ENCODE assay signal across 13 cellular contexts in the genomic region with DNA sequence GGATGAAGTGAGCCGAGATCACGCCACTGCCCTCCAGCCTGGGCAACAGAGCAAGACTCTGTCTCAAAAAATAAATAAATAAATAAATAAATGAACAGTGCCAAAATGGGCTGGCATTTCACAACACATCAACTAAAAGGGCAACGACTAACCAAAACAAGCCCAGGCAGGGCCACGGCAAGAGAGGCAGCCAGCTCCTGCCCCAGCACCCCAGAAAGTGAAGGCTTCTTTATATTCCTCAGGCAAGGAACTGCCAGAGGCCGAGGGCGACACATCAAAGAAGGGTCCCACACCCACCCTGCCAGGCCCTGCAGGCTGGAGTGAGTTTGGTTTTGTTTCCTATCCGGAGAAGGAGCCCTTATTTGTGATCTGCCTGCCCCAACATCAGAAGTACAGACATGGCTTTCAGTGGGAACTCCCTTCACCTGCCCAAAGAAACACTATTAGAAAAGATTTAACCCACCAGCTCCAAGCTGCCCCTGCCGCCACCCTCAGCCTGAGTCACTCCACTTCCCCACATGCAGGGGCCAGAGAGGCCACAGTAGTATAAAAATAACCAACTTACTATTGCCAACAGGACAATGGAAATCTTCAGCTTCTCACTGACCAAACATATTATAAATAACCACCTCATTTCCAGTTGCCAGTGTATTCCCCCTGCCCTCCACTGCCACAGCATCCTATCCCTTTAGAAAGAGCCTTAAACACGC. TPM values are rescaled to one million over a fixed set of nuclear protein-coding genes. Genes with fewer than 3 reads are reported as not detected.
DNase-seq lines count a peak whose midpoint lies in the region; ATAC-seq and TF ChIP-seq lines count a peak whose summit lies in the region.
"Had no signal": no experiment of that assay in that cellular context is flagged by ENCODE, and none has a peak within 500 bp of the region (broad histone marks: within the 10 kb centered on the region; RNA-seq: fewer than 3 reads in every experiment).

No MANE protein-coding gene starts in this region.

- no peak overlapping the region for H3K4me3 Mint-ChIP-seq in osteocyte (ENCODE audit: unreplicated experiment)
- H3K4me3 Mint-ChIP-seq: dendritic cell treated with granulocyte-macrophage colony-stimulating factor and Interleukin-4, amounts not matched to agents 40 ng/mL and 50 ng/mL, for 4 days had no signal

- ATAC-seq in SK-N-SH treated with all-trans-retinoic acid at 6 μM for 48 hours: peak; percentile 31; the same call in 1 of the 3 replicates

- DNase-seq in GM13976 (ENCODE audit: low spot score) (peak; percentile 24), fibroblast of mammary gland (ENCODE audit: low read depth) (peak; percentile 41), osteocyte (ENCODE audit: extremely low spot score, unreplicated experiment) (no peak), NCI-H2171 treated with DMSO at 0.1 percent for 48 hours (lab: John Stamatoyannopoulos, UW) (no peak), NCI-H1092 (lab: John Stamatoyannopoulos, UW) (no peak), cerebellum (ENCODE audit: low spot score) (no peak)
- no peak for DNase-seq in activated effector memory CD4-positive, alpha-beta T cell treated with Interleukin-2 at 50 U/mL for 16 hours
- DNase-seq: HCEC 1CT; kidney; NCI-H2171; stimulated activated CD8-positive, alpha-beta memory T cell treated with anti-CD3 and anti-CD28 coated beads, Interleukin-4, amount 100 ng/mL, for 48 hours had no signal

- H3K27me3 Mint-ChIP-seq in osteocyte (ENCODE audit: unreplicated experiment): no peaks in the 10 kb centered on the region

- in situ Hi-C loops in GM13976 (cut with MboI; ENCODE audit: low sequenced_read_pairs, unreplicated experiment): no loop called here

- H3K4me3 ChIP-seq in fibroblast of mammary gland (ENCODE audit: control insufficient read depth, low read depth, low read length): no peak overlapping the region

- no peaks in the 10 kb centered on the region for H3K9me3 Mint-ChIP-seq in osteocyte (ENCODE audit: unreplicated experiment)
- H3K9me3 Mint-ChIP-seq: dendritic cell treated with granulocyte-macrophage colony-stimulating factor and Interleukin-4, amounts not matched to agents 40 ng/mL and 50 ng/mL, for 4 days had no signal

- H3K4me1 Mint-ChIP-seq in osteocyte (ENCODE audit: unreplicated experiment): peaks cover 18% of the 10 kb centered on the region

- peak overlapping the region; percentile 40 for H3K27ac Mint-ChIP-seq in osteocyte (ENCODE audit: unreplicated experiment)
- H3K27ac Mint-ChIP-seq: dendritic cell treated with granulocyte-macrophage colony-stimulating factor and Interleukin-4, amounts not matched to agents 40 ng/mL and 50 ng/mL, for 4 days had no signal

- peaks cover 3% of the 10 kb centered on the region for H3K36me3 Mint-ChIP-seq in osteocyte (ENCODE audit: unreplicated experiment)

- no peak for TF ChIP-seq CTCF in GM13976 (IDR thresholded peaks at IDR 0.05; ENCODE audit: borderline replicate concordance, control extremely low read depth, extremely low read depth, insufficient read depth, missing control alignments)
- no peak for TF ChIP-seq CTCF in fibroblast of mammary gland (conservative IDR thresholded peaks at IDR 0.05; ENCODE audit: control insufficient read depth, insufficient read depth, low read depth, low read length)
- no peak for TF ChIP-seq CTCF in osteocyte (IDR thresholded peaks at IDR 0.05)

TF ChIP-seq in SK-N-SH treated with all-trans-retinoic acid at 6 μM for 48 hours, 23 proteins besides CTCF, POLR2A, EP300 and RAD21 (continues in another document):
- TF ChIP-seq, protein P1, sequence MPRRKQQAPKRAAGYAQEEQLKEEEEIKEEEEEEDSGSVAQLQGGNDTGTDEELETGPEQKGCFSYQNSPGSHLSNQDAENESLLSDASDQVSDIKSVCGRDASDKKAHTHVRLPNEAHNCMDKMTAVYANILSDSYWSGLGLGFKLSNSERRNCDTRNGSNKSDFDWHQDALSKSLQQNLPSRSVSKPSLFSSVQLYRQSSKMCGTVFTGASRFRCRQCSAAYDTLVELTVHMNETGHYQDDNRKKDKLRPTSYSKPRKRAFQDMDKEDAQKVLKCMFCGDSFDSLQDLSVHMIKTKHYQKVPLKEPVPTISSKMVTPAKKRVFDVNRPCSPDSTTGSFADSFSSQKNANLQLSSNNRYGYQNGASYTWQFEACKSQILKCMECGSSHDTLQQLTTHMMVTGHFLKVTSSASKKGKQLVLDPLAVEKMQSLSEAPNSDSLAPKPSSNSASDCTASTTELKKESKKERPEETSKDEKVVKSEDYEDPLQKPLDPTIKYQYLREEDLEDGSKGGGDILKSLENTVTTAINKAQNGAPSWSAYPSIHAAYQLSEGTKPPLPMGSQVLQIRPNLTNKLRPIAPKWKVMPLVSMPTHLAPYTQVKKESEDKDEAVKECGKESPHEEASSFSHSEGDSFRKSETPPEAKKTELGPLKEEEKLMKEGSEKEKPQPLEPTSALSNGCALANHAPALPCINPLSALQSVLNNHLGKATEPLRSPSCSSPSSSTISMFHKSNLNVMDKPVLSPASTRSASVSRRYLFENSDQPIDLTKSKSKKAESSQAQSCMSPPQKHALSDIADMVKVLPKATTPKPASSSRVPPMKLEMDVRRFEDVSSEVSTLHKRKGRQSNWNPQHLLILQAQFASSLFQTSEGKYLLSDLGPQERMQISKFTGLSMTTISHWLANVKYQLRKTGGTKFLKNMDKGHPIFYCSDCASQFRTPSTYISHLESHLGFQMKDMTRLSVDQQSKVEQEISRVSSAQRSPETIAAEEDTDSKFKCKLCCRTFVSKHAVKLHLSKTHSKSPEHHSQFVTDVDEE (CRISPR knock-in tag; IDR thresholded peaks at IDR 0.05): no peak
- TF ChIP-seq TOX (CRISPR knock-in tag; IDR thresholded peaks at IDR 0.05; ENCODE audit: borderline replicate concordance) (no peak), ARNTL (CRISPR knock-in tag; IDR thresholded peaks at IDR 0.05; ENCODE audit: borderline replicate concordance, low read depth) (no peak), ZFP30 (CRISPR knock-in tag; IDR thresholded peaks at IDR 0.05) (no peak), OSR1 (CRISPR knock-in tag; IDR thresholded peaks at IDR 0.05) (no peak), RARB (CRISPR knock-in tag; IDR thresholded peaks at IDR 0.05) (no peak), GLIS3 (CRISPR knock-in tag; IDR thresholded peaks at IDR 0.05) (no peak), SNAI2 (CRISPR knock-in tag; IDR thresholded peaks at IDR 0.05) (no peak), ZFP3 (CRISPR knock-in tag; IDR thresholded peaks at IDR 0.05) (no peak), ZC3H10 (CRISPR knock-in tag; IDR thresholded peaks at IDR 0.05) (no peak), CSDC2 (CRISPR knock-in tag; IDR thresholded peaks at IDR 0.05) (no peak), ESRRG (CRISPR knock-in tag; IDR thresholded peaks at IDR 0.05) (no peak), TCF4 (CRISPR knock-in tag; IDR thresholded peaks at IDR 0.05; ENCODE audit: borderline replicate concordance) (no peak), ZNF8 (CRISPR knock-in tag; IDR thresholded peaks at IDR 0.05) (no peak), ZNF565 (CRISPR knock-in tag; conservative IDR thresholded peaks at IDR 0.05; ENCODE audit: low read depth) (no peak), ZNF70 (CRISPR knock-in tag; IDR thresholded peaks at IDR 0.05) (no peak)
- TF ChIP-seq, protein P2, sequence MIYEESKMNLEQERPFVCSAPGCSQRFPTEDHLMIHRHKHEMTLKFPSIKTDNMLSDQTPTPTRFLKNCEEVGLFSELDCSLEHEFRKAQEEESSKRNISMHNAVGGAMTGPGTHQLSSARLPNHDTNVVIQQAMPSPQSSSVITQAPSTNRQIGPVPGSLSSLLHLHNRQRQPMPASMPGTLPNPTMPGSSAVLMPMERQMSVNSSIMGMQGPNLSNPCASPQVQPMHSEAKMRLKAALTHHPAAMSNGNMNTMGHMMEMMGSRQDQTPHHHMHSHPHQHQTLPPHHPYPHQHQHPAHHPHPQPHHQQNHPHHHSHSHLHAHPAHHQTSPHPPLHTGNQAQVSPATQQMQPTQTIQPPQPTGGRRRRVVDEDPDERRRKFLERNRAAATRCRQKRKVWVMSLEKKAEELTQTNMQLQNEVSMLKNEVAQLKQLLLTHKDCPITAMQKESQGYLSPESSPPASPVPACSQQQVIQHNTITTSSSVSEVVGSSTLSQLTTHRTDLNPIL (CRISPR knock-in tag; IDR thresholded peaks at IDR 0.05; ENCODE audit: low read depth): no peak
- TF ChIP-seq, protein P3, sequence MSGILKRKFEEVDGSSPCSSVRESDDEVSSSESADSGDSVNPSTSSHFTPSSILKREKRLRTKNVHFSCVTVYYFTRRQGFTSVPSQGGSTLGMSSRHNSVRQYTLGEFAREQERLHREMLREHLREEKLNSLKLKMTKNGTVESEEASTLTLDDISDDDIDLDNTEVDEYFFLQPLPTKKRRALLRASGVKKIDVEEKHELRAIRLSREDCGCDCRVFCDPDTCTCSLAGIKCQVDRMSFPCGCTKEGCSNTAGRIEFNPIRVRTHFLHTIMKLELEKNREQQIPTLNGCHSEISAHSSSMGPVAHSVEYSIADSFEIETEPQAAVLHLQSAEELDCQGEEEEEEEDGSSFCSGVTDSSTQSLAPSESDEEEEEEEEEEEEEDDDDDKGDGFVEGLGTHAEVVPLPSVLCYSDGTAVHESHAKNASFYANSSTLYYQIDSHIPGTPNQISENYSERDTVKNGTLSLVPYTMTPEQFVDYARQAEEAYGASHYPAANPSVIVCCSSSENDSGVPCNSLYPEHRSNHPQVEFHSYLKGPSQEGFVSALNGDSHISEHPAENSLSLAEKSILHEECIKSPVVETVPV (CRISPR knock-in tag; IDR thresholded peaks at IDR 0.05): no peak
- TF ChIP-seq, protein P4, sequence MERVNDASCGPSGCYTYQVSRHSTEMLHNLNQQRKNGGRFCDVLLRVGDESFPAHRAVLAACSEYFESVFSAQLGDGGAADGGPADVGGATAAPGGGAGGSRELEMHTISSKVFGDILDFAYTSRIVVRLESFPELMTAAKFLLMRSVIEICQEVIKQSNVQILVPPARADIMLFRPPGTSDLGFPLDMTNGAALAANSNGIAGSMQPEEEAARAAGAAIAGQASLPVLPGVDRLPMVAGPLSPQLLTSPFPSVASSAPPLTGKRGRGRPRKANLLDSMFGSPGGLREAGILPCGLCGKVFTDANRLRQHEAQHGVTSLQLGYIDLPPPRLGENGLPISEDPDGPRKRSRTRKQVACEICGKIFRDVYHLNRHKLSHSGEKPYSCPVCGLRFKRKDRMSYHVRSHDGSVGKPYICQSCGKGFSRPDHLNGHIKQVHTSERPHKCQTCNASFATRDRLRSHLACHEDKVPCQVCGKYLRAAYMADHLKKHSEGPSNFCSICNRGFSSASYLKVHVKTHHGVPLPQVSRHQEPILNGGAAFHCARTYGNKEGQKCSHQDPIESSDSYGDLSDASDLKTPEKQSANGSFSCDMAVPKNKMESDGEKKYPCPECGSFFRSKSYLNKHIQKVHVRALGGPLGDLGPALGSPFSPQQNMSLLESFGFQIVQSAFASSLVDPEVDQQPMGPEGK (CRISPR knock-in tag; IDR thresholded peaks at IDR 0.05; ENCODE audit: borderline replicate concordance): no peak

RNA-seq across cellular contexts. Expression of a gene that starts 8.0 kb away (rescaled TPM):
- 34.7 and 40.5 TPM in 2 replicates for total RNA-seq in osteocyte
- 28.9 TPM for total RNA-seq in cerebellum

RNA-seq across cellular contexts. Expression of a gene that starts 16.6 kb away (rescaled TPM):
- total RNA-seq in osteocyte (141 and 145 TPM in 2 replicates), cerebellum (36.3 TPM)

RNA-seq across cellular contexts. Expression of a gene that starts 58.4 kb away (rescaled TPM):
- 5.0 and 8.3 TPM in 2 replicates for total RNA-seq in osteocyte
- 4.4 TPM for total RNA-seq in cerebellum

Comparison
In these comparisons a context has a peak if more than half of its experiments do, and no peak if none do; other contexts are left out.
1. DNase-seq: peak in GM13976 (single experiment) and fibroblast of mammary gland (single experiment); none in osteocyte (single experiment), activated effector memory CD4-positive, alpha-beta T cell treated with Interleukin-2 at 50 U/mL for 16 hours (single experiment), NCI-H2171 treated with DMSO at 0.1 percent for 48 hours (single experiment), NCI-H1092 (single experiment) and cerebellum (single experiment).